In the genomic region with DNA sequence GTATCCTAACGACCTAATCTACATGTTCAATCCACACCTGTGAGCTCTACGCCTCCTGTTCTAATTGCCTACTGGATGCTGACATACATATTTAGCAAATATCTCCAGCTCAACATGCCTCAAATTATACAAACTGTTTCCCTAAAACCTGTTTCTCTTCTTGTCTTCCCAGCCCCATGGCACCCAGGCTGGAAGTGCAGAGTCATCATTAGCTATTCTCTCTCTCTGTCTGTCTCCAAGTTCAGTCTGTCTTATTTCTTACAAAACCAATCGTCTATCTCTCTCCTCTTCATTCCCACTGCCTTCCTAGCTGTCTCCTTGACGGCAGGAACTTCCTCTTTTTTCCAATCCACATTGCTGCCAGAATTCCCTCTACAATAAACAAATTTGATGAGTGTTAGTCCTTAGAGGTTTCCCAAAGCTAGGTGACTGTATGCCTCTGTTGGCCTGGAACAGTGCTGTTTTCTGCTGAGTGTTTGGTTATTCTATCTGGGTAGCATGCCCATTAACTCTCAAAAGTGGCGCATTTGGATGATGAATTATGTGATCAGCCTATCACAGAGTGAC, we compare ENCODE assay signal across 28 cellular contexts.
"Had no signal": no experiment of that assay in that cellular context is flagged by ENCODE, and none has a peak within 500 bp of the region (broad histone marks: within the 10 kb centered on the region; RNA-seq: fewer than 3 reads in every experiment).

No MANE protein-coding gene starts in this region.

- ATAC-seq: activated CD8-positive, alpha-beta memory T cell treated with anti-CD3 and anti-CD28 coated beads, Interleukin-2, amount 10 ng/mL, durations not matched to agents 7 days and 5 days; activated naive CD4-positive, alpha-beta T cell treated with anti-CD3 and anti-CD28 coated beads, Interleukin-2, amount 50 U/mL, for 72 hours; activated naive CD8-positive, alpha-beta T cell treated with anti-CD3 and anti-CD28 coated beads, Interleukin-2, amount 50 U/mL, for 24 hours; body of pancreas; PC-3; T-helper 17 cell had no signal

- H3K36me3 ChIP-seq: ascending aorta, MG63 had no signal

- H3K9me3 ChIP-seq: ascending aorta, body of pancreas, MG63 had no signal

- H3K27me3 ChIP-seq: ascending aorta, body of pancreas, MG63 had no signal

- H3K4me1 ChIP-seq: ascending aorta, body of pancreas had no signal

- H3K27ac ChIP-seq: ascending aorta, body of pancreas had no signal

- H3K4me3 ChIP-seq: ascending aorta, body of pancreas, MG63 had no signal

- DNase-seq: activated B cell treated with CpG ODN at 0.5 μM for 24 hours; activated CD4-positive, alpha-beta T cell treated with anti-CD3 and anti-CD28 coated beads for 1 hour; activated CD4-positive, alpha-beta T cell treated with anti-CD3 and anti-CD28 coated beads, Interleukin-2, amount 10 ng/mL, durations not matched to agents 24 days and 14 days; activated CD4-positive, alpha-beta T cell treated with anti-CD3 and anti-CD28 coated beads, Interleukin-2, amount 50 U/mL, for 48 hours; activated CD8-positive, alpha-beta memory T cell treated with anti-CD3 and anti-CD28 coated beads, Interleukin-2, amount 10 ng/mL, durations not matched to agents 7 days and 5 days; activated effector memory CD4-positive, alpha-beta T cell treated with anti-CD3 and anti-CD28 coated beads, Interleukin-2, amount 50 U/mL, for 16 hours; activated naive CD4-positive, alpha-beta T cell treated with Interleukin-2 at 50 U/mL for 16 hours; activated naive CD8-positive, alpha-beta T cell treated with anti-CD3 and anti-CD28 coated beads, Interleukin-2, amount 50 U/mL, for 24 hours; activated T-cell treated with anti-CD3 and anti-CD28 coated beads, Interleukin-2, amount 50 U/mL, for 24 hours; amniotic stem cell; body of pancreas; central memory CD4-positive, alpha-beta T cell; MG63; MV-4-11; NCI-H1092 treated with DMSO at 0.1 percent for 48 hours; NCI-H1417 treated with DMSO at 0.1 percent for 48 hours; NCI-H1694; NCI-H2081; NCI-H2171; NCI-H226; NCI-H774; NK-92 treated with Interleukin-12 subunit alpha and Interleukin-12 subunit beta, amount 100 ng/mL, for 24 hours; PC-3; SIG-M5; T-helper 17 cell; T-helper 9 cell had no signal
